7 cellular contexts compared by ENCODE assay signal in genomic region chr11:112175596-112175947, GRCh38. TPM values are rescaled to one million over a fixed set of nuclear protein-coding genes. Genes with fewer than 3 reads are reported as not detected.
DNase-seq lines count a peak whose midpoint lies in the region; ATAC-seq and TF ChIP-seq lines count a peak whose summit lies in the region.

No MANE protein-coding gene starts in this region.

- H4K20me1 ChIP-seq in OCI-LY7 (ENCODE audit: insufficient read depth, low read length): no peaks in the 10 kb centered on the region

- TF ChIP-seq CTCF in OCI-LY7 (conservative IDR thresholded peaks at IDR 0.05; ENCODE audit: low read length): no peak
- no peak for TF ChIP-seq CTCF in lung (IDR thresholded peaks at IDR 0.05; ENCODE audit: control extremely low read depth, extremely low read depth)
- no peak for TF ChIP-seq CTCF in RWPE1 (conservative IDR thresholded peaks at IDR 0.05; ENCODE audit: low read depth)

- H3K4me1 ChIP-seq in OCI-LY7 (ENCODE audit: insufficient read depth, low read length, poor library complexity, severe bottlenecking) (peaks cover 8% of the 10 kb centered on the region), lung (ENCODE audit: control insufficient read depth in 2 of 2, insufficient read depth in 2 of 2, low read length in 2 of 2) (no peaks in the 10 kb centered on the region)

- H3K4me3 Mint-ChIP-seq in central memory CD8-positive, alpha-beta T cell: peak overlapping the region; percentile 46

- H3K79me2 ChIP-seq in OCI-LY7 (ENCODE audit: insufficient read depth, low read depth, low read length): no peaks in the 10 kb centered on the region

- H3K36me3 ChIP-seq in OCI-LY7 (ENCODE audit: insufficient read depth, low read length) (no peaks in the 10 kb centered on the region), lung (ENCODE audit: control insufficient read depth in 2 of 2, insufficient read depth in 2 of 2, low read length in 2 of 2) (no peaks in the 10 kb centered on the region)

- H3K9me3 ChIP-seq in OCI-LY7 (ENCODE audit: low read length) (no peaks in the 10 kb centered on the region), lung (ENCODE audit: control insufficient read depth in 2 of 2, insufficient read depth in 1 of 2, low read length in 1 of 2) (no peaks in the 10 kb centered on the region)

- POLR2A ChIA-PET in OCI-LY7 (lab: Charles Lee) (no interaction called here), RWPE1 (lab: Yijun Ruan, JAX; ENCODE audit: low non-redundant PET) (no interaction called here)

- CTCF ChIA-PET in OCI-LY7 (lab: Charles Lee; ENCODE audit: unreplicated experiment) (no interaction called here), RWPE1 (lab: Yijun Ruan, JAX) (interaction anchor here (0.5 to 0.7 kb wide), 3 partner anchors 62 to 655 kb away, joined by 5 to 7 read pairs (median 6); no protein-coding TSS in a partner anchor)

- H3K9me3 Mint-ChIP-seq in central memory CD8-positive, alpha-beta T cell: no peaks in the 10 kb centered on the region

- DNase-seq in OCI-LY7 (ENCODE audit: low spot score) (no peak), lung (ENCODE audit: low spot score) (no peak), RWPE1 (ENCODE audit: low spot score) (no peak), germinal center (ENCODE audit: low spot score) (no peak)
- DNase-seq in central memory CD8-positive, alpha-beta T cell (ENCODE audit: low spot score in 2 of 2): no peak

- H3K27me3 Mint-ChIP-seq in central memory CD8-positive, alpha-beta T cell: peaks cover 32% of the 10 kb centered on the region

- WGBS in lung, 2 donors: 19 to 27% methylated on average over 4 of the region's 4 CpGs

- H2AFZ ChIP-seq in OCI-LY7 (ENCODE audit: low read length): no peak overlapping the region

- no peak for ATAC-seq in central memory CD8-positive, alpha-beta T cell (replicated peaks; ENCODE audit: extremely low read depth, poor library complexity, severe bottlenecking)
- ATAC-seq in lung (ENCODE audit: insufficient read depth, low FRiP score) (no peak), HG03280 (IDR thresholded peaks at IDR 0.05; ENCODE audit: unreplicated experiment) (no peak)

- H3K4me3 ChIP-seq in OCI-LY7 (ENCODE audit: low read depth, low read length, poor library complexity, severe bottlenecking) (peak overlapping the region; percentile 27), lung (no peak overlapping the region)

- no peak overlapping the region for H3K27ac Mint-ChIP-seq in central memory CD8-positive, alpha-beta T cell (ENCODE audit: low read depth)

- H3K27ac ChIP-seq in OCI-LY7 (ENCODE audit: low read depth, low read length, poor library complexity, severe bottlenecking): no peak overlapping the region
- peak overlapping the region; percentile 74 to 83 for H3K27ac ChIP-seq in lung (ENCODE audit: low read depth in 1 of 2, low read length in 1 of 2)
- peak overlapping the region; percentile 53 for H3K27ac ChIP-seq in temporal lobe (ENCODE audit: low read depth, low read length)
- no peak overlapping the region; the same call in 1 of the 2 replicates for H3K27ac ChIP-seq in RWPE1

- H3K4me2 ChIP-seq in OCI-LY7 (ENCODE audit: low read length): peak overlapping the region; percentile 64

- intact Hi-C loops in OCI-LY7 (cut with micrococcal nuclease; ENCODE audit: unreplicated experiment): loop anchor here (5.0 kb wide), 1 partner anchor 243 kb away; no protein-coding TSS in a partner anchor

- H3K27me3 ChIP-seq in lung (ENCODE audit: control insufficient read depth, insufficient read depth): no peaks in the 10 kb centered on the region

- H3K9me2 ChIP-seq in OCI-LY7 (ENCODE audit: insufficient read depth, low read length): no peaks in the 10 kb centered on the region

- peaks cover 23% of the 10 kb centered on the region for H3K4me1 Mint-ChIP-seq in central memory CD8-positive, alpha-beta T cell

- no TSS peak for BruUV-seq in OCI-LY7 (replicated peaks; lab: Mats Ljungman, UMichigan)

- no peaks in the 10 kb centered on the region for H3K36me3 Mint-ChIP-seq in central memory CD8-positive, alpha-beta T cell (ENCODE audit: insufficient read depth)

RNA-seq across cellular contexts. Expression of gene BCO2, which starts 0.3 kb away (rescaled TPM):
- 0.60 and 1.4 TPM in 2 replicates for total RNA-seq in OCI-LY7 (2014; rRNA removed; shearing (Covaris generic))
- 0.90 and 1.2 TPM in 2 replicates for total RNA-seq in OCI-LY7 (2022)
- total RNA-seq in lung: 10 to 100 TPM in 1 of 2 donors, 1 to 10 TPM in 1; 8.2 to 20.3 TPM
- 1 to 10 TPM; 2.8 to 5.3 TPM for polyA plus RNA-seq in lung
- total RNA-seq in temporal lobe: 2.2 TPM

RNA-seq across cellular contexts. Expression of gene TEX12, which starts 8.4 kb away (rescaled TPM):
- total RNA-seq in OCI-LY7 (2014; rRNA removed; shearing (Covaris generic)): 0.44 and 0.72 TPM in 2 replicates
- total RNA-seq in OCI-LY7 (2022): 0.50 and 0.59 TPM in 2 replicates
- total RNA-seq in lung: under 1 TPM in 1 of 2 donors, not detected in 1; 0.74 TPM
- polyA plus RNA-seq in lung: under 1 TPM; 0.09 to 0.31 TPM
- total RNA-seq in temporal lobe: 0.49 TPM

RNA-seq across cellular contexts. Expression of gene IL18, which starts 11.7 kb away (rescaled TPM):
- total RNA-seq in OCI-LY7 (2014; rRNA removed; shearing (Covaris generic)): not detected in 2 replicates
- total RNA-seq in OCI-LY7 (2022) (not detected in 2 replicates), lung (10 to 100 TPM; 23.7 to 24.5 TPM), temporal lobe (2.0 TPM)
- polyA plus RNA-seq in lung: 10 to 100 TPM; 29.6 to 88.9 TPM

RNA-seq across cellular contexts. Expression of gene PTS, which starts 50.7 kb away (rescaled TPM):
- total RNA-seq in OCI-LY7 (2014; rRNA removed; shearing (Covaris generic)): 22.6 and 28.7 TPM in 2 replicates
- total RNA-seq in OCI-LY7 (2022) (37.8 and 40.4 TPM in 2 replicates), lung (10 to 100 TPM; 19.3 to 24.8 TPM), temporal lobe (24.1 TPM)
- polyA plus RNA-seq in lung: 10 to 100 TPM; 25.4 to 60.5 TPM

Comparison
In these comparisons a context has a peak if more than half of its experiments do, and no peak if none do; other contexts are left out.
1. H3K27ac ChIP-seq: peak in lung (2 of 2) and temporal lobe (single experiment); none in OCI-LY7 (single experiment) and RWPE1 (single experiment).